In the genomic region with DNA sequence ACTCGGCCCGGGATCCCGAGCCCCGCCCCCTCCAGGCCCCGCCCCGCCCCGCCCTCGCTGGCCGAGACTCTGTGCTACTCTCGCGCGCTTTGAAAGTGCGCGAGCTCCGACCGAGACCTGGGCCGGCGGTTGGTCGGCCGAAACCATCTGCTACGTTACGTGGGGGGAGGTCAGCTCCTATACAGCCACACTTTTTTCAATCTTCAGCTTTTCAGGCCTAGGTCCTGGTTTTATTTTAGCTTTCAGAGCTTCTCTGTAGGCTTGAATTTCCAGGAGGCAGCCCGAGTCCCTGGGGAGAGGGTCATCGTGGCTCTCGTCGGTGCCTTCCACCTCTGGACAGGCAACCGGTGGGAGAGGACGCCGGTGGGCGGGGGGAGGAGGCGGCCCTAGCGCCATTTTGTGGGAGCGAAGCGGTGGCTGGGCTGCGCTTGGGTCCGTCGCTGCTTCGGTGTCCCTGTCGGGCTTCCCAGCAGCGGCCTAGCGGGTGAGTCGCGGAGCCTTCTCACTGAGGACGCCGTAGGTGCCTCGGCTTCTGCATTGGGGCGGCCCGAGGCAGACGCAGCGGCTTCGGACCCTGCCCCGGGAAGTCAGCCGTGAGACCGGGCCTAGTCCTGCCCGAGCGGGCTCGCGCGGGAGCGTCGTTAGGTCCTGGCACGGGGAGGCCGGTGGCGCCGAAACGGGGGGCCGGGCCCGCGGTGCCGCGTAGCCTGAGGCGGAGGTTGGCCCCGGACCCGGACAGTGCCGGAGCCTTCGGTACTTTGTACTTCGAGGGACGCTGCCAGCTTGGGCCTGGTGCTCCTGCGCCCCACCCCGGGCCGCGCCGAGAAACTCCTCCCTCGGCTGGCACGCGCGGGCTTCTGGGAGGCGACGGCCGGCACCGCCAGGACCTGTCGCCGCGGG, we compare ENCODE assay signal across 8 cellular contexts. TPM values are rescaled to one million over a fixed set of nuclear protein-coding genes. Genes with fewer than 3 reads are reported as not detected.
DNase-seq lines count a peak whose midpoint lies in the region; ATAC-seq and TF ChIP-seq lines count a peak whose summit lies in the region.

Gene TARDBP, plus strand, starts transcription at position 395 of the 900 bp plus-strand sequence. CDS start 1,074 bp downstream, outside the sequence.

- peak within 1 kb of the TSS; percentile 88 for H3K27ac ChIP-seq in hepatocyte

- in situ Hi-C loops in astrocyte of the cerebellum (cut with HindIII; ENCODE audit: low sequenced_read_pairs), result no loop called here

- H4K20me1 ChIP-seq in hepatocyte (ENCODE audit: insufficient read depth, poor library complexity, severe bottlenecking), result peaks cover 48% of the 10 kb centered on the region

- peak within 1 kb of the TSS; percentile 85 for H2AFZ ChIP-seq in hepatocyte

- TF ChIP-seq CTCF in astrocyte of the cerebellum (IDR thresholded peaks at IDR 0.05; ENCODE audit: low read depth, low read length, missing control alignments) (no peak), hepatocyte (IDR thresholded peaks at IDR 0.05; ENCODE audit: poor library complexity) (no peak)

- under 1% methylated on average over 76 of the region's 94 CpGs for WGBS in hepatocyte (ENCODE audit: low lambda C conversion rate, missing lambda C conversion rate)

- H3K4me1 ChIP-seq in hepatocyte (ENCODE audit: insufficient read depth), result peaks cover 17% of the 10 kb centered on the region

- no peaks in the 10 kb centered on the region for H3K36me3 ChIP-seq in hepatocyte (replicated peaks; ENCODE audit: insufficient read depth, low read depth)

- DNase-seq in NCI-H2029 (lab: John Stamatoyannopoulos, UW) (peak; percentile 78), T-helper 9 cell (peak; percentile 85), astrocyte of the cerebellum (ENCODE audit: low read depth) (peak; percentile 68), hepatocyte (ENCODE audit: low spot score) (peak; percentile 95), retina (peak; percentile 99), cortex of kidney (lab: John Stamatoyannopoulos, UW) (no peak)

- H3K4me3 ChIP-seq in astrocyte of the cerebellum (ENCODE audit: low read depth, low read length), result peak within 1 kb of the TSS; percentile 95
- H3K4me3 ChIP-seq in hepatocyte, result peak within 1 kb of the TSS; percentile 75

- no peaks in the 10 kb centered on the region for H3K9me3 ChIP-seq in hepatocyte (ENCODE audit: low read depth)

- peak; percentile 95 for ATAC-seq in GM18511 (IDR thresholded peaks at IDR 0.05; ENCODE audit: unreplicated experiment)
- ATAC-seq in HG02981 (IDR thresholded peaks at IDR 0.05; ENCODE audit: unreplicated experiment), result peak; percentile 86

- H3K79me2 ChIP-seq in hepatocyte, result peaks cover 47% of the 10 kb centered on the region

- peak within 1 kb of the TSS; percentile 83 for H3K4me2 ChIP-seq in hepatocyte

- H3K9me2 ChIP-seq in hepatocyte (replicated peaks; ENCODE audit: insufficient read depth), result no peaks in the 10 kb centered on the region

- H3K27me3 ChIP-seq in hepatocyte, result no peaks in the 10 kb centered on the region

RNA-seq across cellular contexts. Expression of gene TARDBP, which starts in this region (rescaled TPM):
- 78.0 and 80.0 TPM in 2 replicates for total RNA-seq in hepatocyte
- polyA plus RNA-seq in hepatocyte, result 129 and 130 TPM in 2 replicates
